ENCODE assay signal across 17 cellular contexts in genomic region chr11:30457045-30457444, GRCh38.
"Had no signal": no experiment of that assay in that cellular context is flagged by ENCODE, and none has a peak within 500 bp of the region (broad histone marks: within the 10 kb centered on the region; RNA-seq: fewer than 3 reads in every experiment).

No MANE protein-coding gene starts in this region.

- H3K27ac ChIP-seq: colonic mucosa, neutrophil, psoas muscle, thyroid gland had no signal

- H3K4me1 ChIP-seq: colonic mucosa had no signal

- H3K9me3 ChIP-seq: colonic mucosa, neutrophil, psoas muscle, thyroid gland had no signal

- H3K4me3 ChIP-seq: colonic mucosa, psoas muscle, smooth muscle cell, thyroid gland had no signal

- ATAC-seq: naive thymus-derived CD4-positive, alpha-beta T cell had no signal

- DNase-seq: colonic mucosa; effector CD4-positive, alpha-beta T cell; endodermal cell; erythroblast; foreskin melanocyte; kidney; left cardiac atrium; mammary epithelial cell; naive thymus-derived CD4-positive, alpha-beta T cell; nephron progenitor cell; psoas muscle; retina; stimulated activated CD4-positive, alpha-beta T cell treated with anti-CD3 and anti-CD28 coated beads, Interleukin-2, amount 100 ng/mL, for 48 hours; stimulated activated naive CD4-positive, alpha-beta T cell treated with Interleukin-2 at 50 U/mL for 16 hours; thyroid gland had no signal

- H3K36me3 ChIP-seq: colonic mucosa, neutrophil, thyroid gland had no signal

- H3K27me3 ChIP-seq: colonic mucosa, neutrophil, thyroid gland had no signal
